19 cellular contexts compared by ENCODE assay signal in the genomic region with DNA sequence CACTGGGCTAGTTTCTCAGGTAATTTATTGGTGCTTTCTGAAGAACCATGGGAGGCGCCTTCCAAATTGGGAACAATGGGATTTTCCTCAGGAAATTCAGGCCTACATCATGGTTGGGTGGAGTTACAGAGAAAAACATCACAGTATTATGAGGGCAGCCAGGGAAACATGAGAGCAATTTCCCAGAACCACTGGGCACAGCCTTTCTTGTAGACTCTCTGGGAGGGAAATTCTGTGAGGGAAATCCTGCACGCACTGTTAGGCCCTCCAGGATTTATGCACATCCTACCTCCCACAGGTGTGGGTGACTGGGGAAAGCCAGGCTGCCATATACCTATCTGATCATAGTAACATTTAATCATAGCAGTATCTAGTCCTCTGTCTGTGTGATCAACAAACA. TPM values are rescaled to one million over a fixed set of nuclear protein-coding genes. Genes with fewer than 3 reads are reported as not detected.
A peak's percentile ranks its signal among the peaks of the same experiment; 100 is the strongest.
DNase-seq lines count a peak whose midpoint lies in the region; FAIRE-seq and TF ChIP-seq lines count a peak whose summit lies in the region.
"Had no signal": no experiment of that assay in that cellular context is flagged by ENCODE, and none has a peak within 500 bp of the region (broad histone marks: within the 10 kb centered on the region; RNA-seq: fewer than 3 reads in every experiment).

No MANE protein-coding gene starts in this region.

- H3K36me3 ChIP-seq in colonic mucosa (no peaks in the 10 kb centered on the region), cardiac muscle cell (peaks cover 68% of the 10 kb centered on the region), mucosa of rectum (ENCODE audit: control insufficient read depth in 2 of 2, insufficient read depth in 2 of 2, low read length in 2 of 2) (peaks cover under 1 to 3% of the 10 kb centered on the region in 2 donors), subcutaneous abdominal adipose tissue (ENCODE audit: control insufficient read depth in 5 of 5, insufficient read depth in 5 of 5, low read length in 5 of 5) (peaks cover 3 to 17% (median 4%) of the 10 kb centered on the region in 5 donors), small intestine (ENCODE audit: control insufficient read depth in 2 of 2, insufficient read depth in 2 of 2, low read length in 2 of 2) (no peaks in the 10 kb centered on the region)

- H3K9me3 ChIP-seq in colonic mucosa (no peaks in the 10 kb centered on the region), cardiac muscle cell (ENCODE audit: low read depth) (no peaks in the 10 kb centered on the region), mucosa of rectum (ENCODE audit: control insufficient read depth in 2 of 2, low read length in 2 of 2) (no peaks in the 10 kb centered on the region), subcutaneous abdominal adipose tissue (ENCODE audit: control insufficient read depth in 5 of 5, low read length in 5 of 5) (no peaks in the 10 kb centered on the region), small intestine (ENCODE audit: control insufficient read depth, low read depth) (no peaks in the 10 kb centered on the region)

- DNase-seq in colonic mucosa (no peak), cardiac muscle cell (ENCODE audit: low read depth in 1 of 2, low spot score in 1 of 2) (peak in 1 of 2 donors; percentile 46), GM19240 (ENCODE audit: insufficient read length, low spot score) (no peak), glomerular visceral epithelial cell (ENCODE audit: extremely low spot score) (no peak), small intestine (no peak), activated gamma-delta T cell treated with Interleukin-2 at 50 U/mL for 16 hours (no peak)
- DNase-seq: activated T-cell treated with anti-CD3 and anti-CD28 coated beads, Interleukin-2, amount 50 U/mL, for 72 hours; COR-L47; NCI-H1694 treated with DMSO at 0.1 percent for 48 hours; stimulated activated CD4-positive, alpha-beta T cell treated with anti-CD3 and anti-CD28 coated beads, Interleukin-1b, Interleukin-23, amount 100 ng/mL, for 48 hours had no signal

- no peaks in the 10 kb centered on the region for H3K4me1 ChIP-seq in colonic mucosa
- H3K4me1 ChIP-seq in cardiac muscle cell (ENCODE audit: low read depth) = peaks cover 29% of the 10 kb centered on the region
- H3K4me1 ChIP-seq in mucosa of rectum (ENCODE audit: control insufficient read depth in 2 of 2, insufficient read depth in 2 of 2, low read length in 2 of 2) = peaks cover 0 to 3% of the 10 kb centered on the region in 2 donors
- peaks cover 0 to 23% (median 2%) of the 10 kb centered on the region in 5 donors for H3K4me1 ChIP-seq in subcutaneous abdominal adipose tissue (ENCODE audit: control insufficient read depth in 5 of 5, insufficient read depth in 5 of 5, low read length in 5 of 5)
- no peaks in the 10 kb centered on the region for H3K4me1 ChIP-seq in small intestine (ENCODE audit: control insufficient read depth in 2 of 2, insufficient read depth in 1 of 2, low read depth in 1 of 2, low read length in 1 of 2)

- H3K4me3 ChIP-seq in colonic mucosa (no peak overlapping the region), cardiac muscle cell (no peak overlapping the region), mucosa of rectum (ENCODE audit: low read length in 2 of 2) (no peak overlapping the region), subcutaneous abdominal adipose tissue (ENCODE audit: low read depth in 1 of 5, low read length in 5 of 5) (no peak overlapping the region), small intestine (ENCODE audit: low read depth in 1 of 2, low read length in 2 of 2) (no peak overlapping the region)

- H3K9ac ChIP-seq in colonic mucosa (ENCODE audit: low read depth in 2 of 2, low read length in 2 of 2) (no peak overlapping the region), mucosa of rectum (ENCODE audit: low read depth in 1 of 2, low read length in 2 of 2) (no peak overlapping the region), subcutaneous abdominal adipose tissue (ENCODE audit: low read length in 5 of 5) (peak overlapping the region in 1 of 5 donors; percentile 12)

- H3K27me3 ChIP-seq in colonic mucosa = no peaks in the 10 kb centered on the region
- H3K27me3 ChIP-seq in cardiac muscle cell = no peaks in the 10 kb centered on the region
- H3K27me3 ChIP-seq in mucosa of rectum (ENCODE audit: control insufficient read depth in 2 of 2, insufficient read depth in 2 of 2, low read length in 2 of 2) = no peaks in the 10 kb centered on the region
- no peaks in the 10 kb centered on the region for H3K27me3 ChIP-seq in subcutaneous abdominal adipose tissue (ENCODE audit: control insufficient read depth in 5 of 5, insufficient read depth in 4 of 5, low read length in 5 of 5)
- H3K27me3 ChIP-seq in small intestine (ENCODE audit: control insufficient read depth in 2 of 2, insufficient read depth in 2 of 2, low read length in 2 of 2) = no peaks in the 10 kb centered on the region

- no peak for TF ChIP-seq CTCF in colonic mucosa (IDR thresholded peaks at IDR 0.05)
- TF ChIP-seq CTCF in cardiac muscle cell (IDR thresholded peaks at IDR 0.05; ENCODE audit: low read depth, low read length) = no peak

- H3K27ac ChIP-seq in colonic mucosa (peak overlapping the region; percentile 6), cardiac muscle cell (peak overlapping the region; percentile 12), mucosa of rectum (ENCODE audit: low read depth in 2 of 2, low read length in 2 of 2) (peak overlapping the region; percentile 44 to 61), subcutaneous abdominal adipose tissue (ENCODE audit: low read depth, low read length) (peak overlapping the region; percentile 80), small intestine (ENCODE audit: low read depth in 1 of 2, low read length in 1 of 2) (peak overlapping the region in 1 of 2 donors; percentile 77)

- WGBS in small intestine, 3 donors = 80 to 97% (median 88%) methylated on average over 2 of the region's 2 CpGs

- intact Hi-C loops in colonic mucosa (cut with DNase I) = no loop called here

- FAIRE-seq in small intestine (lab: Jason Lieb, UNC) = no peak
- FAIRE-seq: GM12891, TTC549, urothelium cell line had no signal

RNA-seq across cellular contexts. Expression of gene POPDC2, which starts 13.2 kb away (rescaled TPM):
- 10 to 100 TPM in 1 of 2 donors, 1 to 10 TPM in 1; 1.3 to 26.3 TPM for total RNA-seq in colonic mucosa
- total RNA-seq in cardiac muscle cell = 180 and 214 TPM in 2 replicates
- polyA plus RNA-seq in cardiac muscle cell = 68.0 and 107 TPM in 2 replicates
- 1 to 10 TPM; 1.8 to 8.6 (median 2.0) TPM for polyA plus RNA-seq in small intestine
- total RNA-seq: G401, NCI-H460 had no signal

RNA-seq across cellular contexts. Expression of gene COX17, which starts 30.0 kb away (rescaled TPM):
- total RNA-seq in colonic mucosa = 10 to 100 TPM; 53.5 to 64.5 TPM
- 45.5 and 56.8 TPM in 2 replicates for total RNA-seq in cardiac muscle cell
- polyA plus RNA-seq in cardiac muscle cell = 146 and 174 TPM in 2 replicates
- polyA plus RNA-seq in small intestine = 100 to 1,000 TPM; 101 to 313 (median 221) TPM

RNA-seq across cellular contexts. Expression of gene PLA1A, which starts 49.5 kb away (rescaled TPM):
- 1 to 10 TPM in 1 of 2 donors, under 1 TPM in 1; 0.58 to 1.3 TPM for total RNA-seq in colonic mucosa
- total RNA-seq in cardiac muscle cell = 0.07 TPM in 1 of 2 replicates, not detected in the other
- polyA plus RNA-seq in cardiac muscle cell = 0.07 and 0.14 TPM in 2 replicates
- 1 to 10 TPM in 1 of 3 donors, not detected in 2; 5.0 TPM for polyA plus RNA-seq in small intestine
- total RNA-seq: G401, HT-29, NCI-H460 had no signal
- polyA plus RNA-seq: fibroblast of lung had no signal

RNA-seq across cellular contexts. Expression of gene CFAP91, which starts 55.6 kb away (rescaled TPM):
- total RNA-seq in colonic mucosa (under 1 TPM; 0.57 to 0.61 TPM), cardiac muscle cell (0.53 and 0.92 TPM in 2 replicates)
- polyA plus RNA-seq in cardiac muscle cell (1.4 and 3.4 TPM in 2 replicates), small intestine (under 1 TPM in 1 of 3 donors, not detected in 2; 0.43 TPM)
- total RNA-seq: G401, HT-29, NCI-H460 had no signal
